1 cellular context compared by ENCODE assay signal in genomic region chr14:94536836-94537235, GRCh38.
TF ChIP-seq lines count a peak whose summit lies in the region.

No MANE protein-coding gene starts in this region.

TF ChIP-seq in HepG2, 621 proteins besides CTCF, POLR2A, EP300 and RAD21 (continues in another document):
- TF ChIP-seq ZNF431 (CRISPR knock-in tag; IDR thresholded peaks at IDR 0.05; ENCODE audit: borderline replicate concordance, low read depth) = no peak
- TF ChIP-seq HNF4G (IDR thresholded peaks at IDR 0.05; ENCODE audit: borderline replicate concordance, low read depth, low read length) = no peak
- TF ChIP-seq HNF4G (CRISPR knock-in tag; IDR thresholded peaks at IDR 0.05; ENCODE audit: borderline replicate concordance, low read depth) = no peak
- TF ChIP-seq, protein P1, sequence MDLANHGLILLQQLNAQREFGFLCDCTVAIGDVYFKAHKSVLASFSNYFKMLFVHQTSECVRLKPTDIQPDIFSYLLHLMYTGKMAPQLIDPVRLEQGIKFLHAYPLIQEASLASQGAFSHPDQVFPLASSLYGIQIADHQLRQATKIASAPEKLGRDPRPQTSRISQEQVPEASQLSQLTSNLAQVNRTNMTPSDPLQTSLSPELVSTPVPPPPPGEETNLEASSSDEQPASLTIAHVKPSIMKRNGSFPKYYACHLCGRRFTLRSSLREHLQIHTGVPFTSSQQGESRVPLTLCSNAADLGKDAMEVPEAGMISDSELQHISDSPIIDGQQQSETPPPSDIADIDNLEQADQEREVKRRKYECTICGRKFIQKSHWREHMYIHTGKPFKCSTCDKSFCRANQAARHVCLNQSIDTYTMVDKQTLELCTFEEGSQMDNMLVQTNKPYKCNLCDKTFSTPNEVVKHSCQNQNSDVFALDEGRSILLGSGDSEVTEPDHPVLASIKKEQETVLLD (CRISPR knock-in tag; IDR thresholded peaks at IDR 0.05; ENCODE audit: low read depth) = no peak
- no peak for TF ChIP-seq SRY (CRISPR knock-in tag; IDR thresholded peaks at IDR 0.05)
- no peak for TF ChIP-seq SAP130 (CRISPR knock-in tag; IDR thresholded peaks at IDR 0.05; ENCODE audit: low read depth)
- TF ChIP-seq CREB1 (IDR thresholded peaks at IDR 0.05) = no peak
- peak; percentile 51 for TF ChIP-seq CREB1 (CRISPR knock-in tag; IDR thresholded peaks at IDR 0.05)
- TF ChIP-seq ZNF710 (CRISPR knock-in tag; IDR thresholded peaks at IDR 0.05; ENCODE audit: borderline replicate concordance) = no peak
- no peak for TF ChIP-seq PHF8 (CRISPR knock-in tag; IDR thresholded peaks at IDR 0.05)
- TF ChIP-seq TBX3 (IDR thresholded peaks at IDR 0.05; ENCODE audit: borderline replicate concordance) = no peak
- TF ChIP-seq KAT8 (CRISPR knock-in tag; IDR thresholded peaks at IDR 0.05) = 0 out of 2 replicates have a peak, but pooled peaks have one; percentile 29
- TF ChIP-seq SMC3 (IDR thresholded peaks at IDR 0.05; ENCODE audit: low read length) = peak; percentile 46
- no peak for TF ChIP-seq FOXP4 (CRISPR knock-in tag; IDR thresholded peaks at IDR 0.05)
- no peak for TF ChIP-seq ZNF225 (CRISPR knock-in tag; IDR thresholded peaks at IDR 0.05)
- peak; percentile 94 for TF ChIP-seq NR2C2 (CRISPR knock-in tag; IDR thresholded peaks at IDR 0.05; ENCODE audit: borderline replicate concordance)
- TF ChIP-seq ZBTB40 (IDR thresholded peaks at IDR 0.05) = peak; percentile 56
- TF ChIP-seq ZBTB40 (CRISPR knock-in tag; IDR thresholded peaks at IDR 0.05) = no peak
- TF ChIP-seq KLF11 (CRISPR knock-in tag; IDR thresholded peaks at IDR 0.05) = no peak
- 0 out of 2 replicates have a peak, but pooled peaks have one; percentile 8 for TF ChIP-seq ZBTB34 (CRISPR knock-in tag; IDR thresholded peaks at IDR 0.05)
- TF ChIP-seq, protein P2, sequence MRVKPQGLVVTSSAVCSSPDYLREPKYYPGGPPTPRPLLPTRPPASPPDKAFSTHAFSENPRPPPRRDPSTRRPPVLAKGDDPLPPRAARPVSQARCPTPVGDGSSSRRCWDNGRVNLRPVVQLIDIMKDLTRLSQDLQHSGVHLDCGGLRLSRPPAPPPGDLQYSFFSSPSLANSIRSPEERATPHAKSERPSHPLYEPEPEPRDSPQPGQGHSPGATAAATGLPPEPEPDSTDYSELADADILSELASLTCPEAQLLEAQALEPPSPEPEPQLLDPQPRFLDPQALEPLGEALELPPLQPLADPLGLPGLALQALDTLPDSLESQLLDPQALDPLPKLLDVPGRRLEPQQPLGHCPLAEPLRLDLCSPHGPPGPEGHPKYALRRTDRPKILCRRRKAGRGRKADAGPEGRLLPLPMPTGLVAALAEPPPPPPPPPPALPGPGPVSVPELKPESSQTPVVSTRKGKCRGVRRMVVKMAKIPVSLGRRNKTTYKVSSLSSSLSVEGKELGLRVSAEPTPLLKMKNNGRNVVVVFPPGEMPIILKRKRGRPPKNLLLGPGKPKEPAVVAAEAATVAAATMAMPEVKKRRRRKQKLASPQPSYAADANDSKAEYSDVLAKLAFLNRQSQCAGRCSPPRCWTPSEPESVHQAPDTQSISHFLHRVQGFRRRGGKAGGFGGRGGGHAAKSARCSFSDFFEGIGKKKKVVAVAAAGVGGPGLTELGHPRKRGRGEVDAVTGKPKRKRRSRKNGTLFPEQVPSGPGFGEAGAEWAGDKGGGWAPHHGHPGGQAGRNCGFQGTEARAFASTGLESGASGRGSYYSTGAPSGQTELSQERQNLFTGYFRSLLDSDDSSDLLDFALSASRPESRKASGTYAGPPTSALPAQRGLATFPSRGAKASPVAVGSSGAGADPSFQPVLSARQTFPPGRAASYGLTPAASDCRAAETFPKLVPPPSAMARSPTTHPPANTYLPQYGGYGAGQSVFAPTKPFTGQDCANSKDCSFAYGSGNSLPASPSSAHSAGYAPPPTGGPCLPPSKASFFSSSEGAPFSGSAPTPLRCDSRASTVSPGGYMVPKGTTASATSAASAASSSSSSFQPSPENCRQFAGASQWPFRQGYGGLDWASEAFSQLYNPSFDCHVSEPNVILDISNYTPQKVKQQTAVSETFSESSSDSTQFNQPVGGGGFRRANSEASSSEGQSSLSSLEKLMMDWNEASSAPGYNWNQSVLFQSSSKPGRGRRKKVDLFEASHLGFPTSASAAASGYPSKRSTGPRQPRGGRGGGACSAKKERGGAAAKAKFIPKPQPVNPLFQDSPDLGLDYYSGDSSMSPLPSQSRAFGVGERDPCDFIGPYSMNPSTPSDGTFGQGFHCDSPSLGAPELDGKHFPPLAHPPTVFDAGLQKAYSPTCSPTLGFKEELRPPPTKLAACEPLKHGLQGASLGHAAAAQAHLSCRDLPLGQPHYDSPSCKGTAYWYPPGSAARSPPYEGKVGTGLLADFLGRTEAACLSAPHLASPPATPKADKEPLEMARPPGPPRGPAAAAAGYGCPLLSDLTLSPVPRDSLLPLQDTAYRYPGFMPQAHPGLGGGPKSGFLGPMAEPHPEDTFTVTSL (CRISPR knock-in tag; IDR thresholded peaks at IDR 0.05; ENCODE audit: borderline replicate concordance) = no peak
- TF ChIP-seq ATM (IDR thresholded peaks at IDR 0.05; ENCODE audit: borderline replicate concordance) = no peak
- peak; percentile 30; the same call in 1 of the 2 replicates for TF ChIP-seq RFX3 (CRISPR knock-in tag; IDR thresholded peaks at IDR 0.05)
- TF ChIP-seq FOXA3 (CRISPR knock-in tag; IDR thresholded peaks at IDR 0.05) = 0 out of 2 replicates have a peak, but pooled peaks have one; percentile 11
- no peak for TF ChIP-seq ZFP36 (IDR thresholded peaks at IDR 0.05; ENCODE audit: borderline replicate concordance, low read depth, low read length, partially characterized antibody)
- TF ChIP-seq STAG1 (CRISPR knock-in tag; IDR thresholded peaks at IDR 0.05) = peak; percentile 84
- TF ChIP-seq MAFK (conservative IDR thresholded peaks at IDR 0.05 in 1 of 2, IDR thresholded peaks at IDR 0.05 in 1 of 2; ENCODE audit: low read length in 2 of 2) = no peak
- no peak for TF ChIP-seq SP1 (IDR thresholded peaks at IDR 0.05)
- TF ChIP-seq SP1 (CRISPR knock-in tag; IDR thresholded peaks at IDR 0.05) = peak; percentile 38; the same call in 1 of the 2 replicates
- no peak for TF ChIP-seq ARHGAP35 (CRISPR knock-in tag; IDR thresholded peaks at IDR 0.05; ENCODE audit: borderline replicate concordance)
- TF ChIP-seq ZNF580 (CRISPR knock-in tag; IDR thresholded peaks at IDR 0.05; ENCODE audit: borderline replicate concordance, low read depth) = 0 out of 2 replicates have a peak, but pooled peaks have one; percentile 24
- 0 out of 2 replicates have a peak, but pooled peaks have one; percentile 30 for TF ChIP-seq HOMEZ (CRISPR knock-in tag; IDR thresholded peaks at IDR 0.05; ENCODE audit: low read depth)
- TF ChIP-seq NFKB2 (CRISPR knock-in tag; IDR thresholded peaks at IDR 0.05; ENCODE audit: borderline replicate concordance) = no peak
- TF ChIP-seq ZNF34 (CRISPR knock-in tag; IDR thresholded peaks at IDR 0.05; ENCODE audit: borderline replicate concordance) = no peak
- TF ChIP-seq BCL6 (CRISPR knock-in tag; IDR thresholded peaks at IDR 0.05) = no peak
